1 cellular context compared by ENCODE assay signal in genomic region chr3:13189639-13190375, GRCh38.
TF ChIP-seq lines count a peak whose summit lies in the region.

No MANE protein-coding gene starts in this region.

TF ChIP-seq in HepG2, 621 proteins besides CTCF, POLR2A, EP300 and RAD21 (continued from another document):
- TF ChIP-seq ZBTB40 (IDR thresholded peaks at IDR 0.05) (no peak), ZBTB40 (CRISPR knock-in tag; IDR thresholded peaks at IDR 0.05) (peak; percentile 41; the same call in 1 of the 2 replicates), ZNF335 (CRISPR knock-in tag; IDR thresholded peaks at IDR 0.05) (0 out of 2 replicates have a peak, but pooled peaks have one; percentile 34), ZNF75D (CRISPR knock-in tag; IDR thresholded peaks at IDR 0.05; ENCODE audit: borderline replicate concordance) (no peak), SALL1 (CRISPR knock-in tag; IDR thresholded peaks at IDR 0.05) (peak; percentile 88), HIVEP1 (CRISPR knock-in tag; IDR thresholded peaks at IDR 0.05) (peak; percentile 72), GATAD2A (CRISPR knock-in tag; IDR thresholded peaks at IDR 0.05) (peak; percentile 90), ZNF614 (CRISPR knock-in tag; IDR thresholded peaks at IDR 0.05; ENCODE audit: borderline replicate concordance) (peak; percentile 81; the same call in 1 of the 2 replicates), SP2 (CRISPR knock-in tag; IDR thresholded peaks at IDR 0.05) (no peak), MYC (CRISPR knock-in tag; IDR thresholded peaks at IDR 0.05; ENCODE audit: borderline replicate concordance) (peak; percentile 69; the same call in 1 of the 2 replicates), JUN (CRISPR knock-in tag; IDR thresholded peaks at IDR 0.05) (peak; percentile 72), TFAP4 (IDR thresholded peaks at IDR 0.05; ENCODE audit: borderline replicate concordance, low read depth) (peak; percentile 99), MIXL1 (CRISPR knock-in tag; IDR thresholded peaks at IDR 0.05) (peak; percentile 59; the same call in 1 of the 2 replicates), TAF15 (IDR thresholded peaks at IDR 0.05; ENCODE audit: low read depth, low read length, poor library complexity, severe bottlenecking) (no peak), ZNF558 (CRISPR knock-in tag; IDR thresholded peaks at IDR 0.05; ENCODE audit: borderline replicate concordance) (no peak), TOPORS (CRISPR knock-in tag; IDR thresholded peaks at IDR 0.05) (no peak), ZNF850 (CRISPR knock-in tag; conservative IDR thresholded peaks at IDR 0.05) (no peak), ZNF18 (CRISPR knock-in tag; IDR thresholded peaks at IDR 0.05; ENCODE audit: insufficient replicate concordance) (peak; percentile 46), MIER2 (CRISPR knock-in tag; IDR thresholded peaks at IDR 0.05) (0 out of 2 replicates have a peak, but pooled peaks have one; percentile 57), ZSCAN9 (CRISPR knock-in tag; IDR thresholded peaks at IDR 0.05; ENCODE audit: borderline replicate concordance) (peak; percentile 76; the same call in 1 of the 2 replicates), ZNF691 (CRISPR knock-in tag; IDR thresholded peaks at IDR 0.05; ENCODE audit: borderline replicate concordance, low read depth) (peak; percentile 79), THRA (CRISPR knock-in tag; IDR thresholded peaks at IDR 0.05; ENCODE audit: borderline replicate concordance) (peak; percentile 72; the same call in 1 of the 2 replicates), ERF (CRISPR knock-in tag; IDR thresholded peaks at IDR 0.05) (peak; percentile 70), TBX3 (IDR thresholded peaks at IDR 0.05; ENCODE audit: borderline replicate concordance) (0 out of 2 replicates have a peak, but pooled peaks have one; percentile 49)
